2 cellular contexts compared by ENCODE assay signal in genomic region chr9:136565075-136565721, GRCh38.
TF ChIP-seq lines count a peak whose summit lies in the region.

No MANE protein-coding gene starts in this region.

TF ChIP-seq in liver, 16 proteins besides CTCF, POLR2A, EP300 and RAD21:
- TF ChIP-seq RXRA (IDR thresholded peaks at IDR 0.05) (no peak), GABPA (IDR thresholded peaks at IDR 0.05 in 1 of 2, conservative IDR thresholded peaks at IDR 0.05 in 1 of 2) (no peak), EGR1 (IDR thresholded peaks at IDR 0.05; ENCODE audit: low read depth in 2 of 2) (no peak), NR2F2 (IDR thresholded peaks at IDR 0.05) (no peak), FOXA2 (IDR thresholded peaks at IDR 0.05) (no peak), YY1 (IDR thresholded peaks at IDR 0.05) (no peak), TAF1 (conservative IDR thresholded peaks at IDR 0.05) (no peak), HNF4A (conservative IDR thresholded peaks at IDR 0.05) (no peak), ZBTB33 (IDR thresholded peaks at IDR 0.05) (no peak), SP1 (IDR thresholded peaks at IDR 0.05) (no peak), JUND (IDR thresholded peaks at IDR 0.05) (no peak), FOXA1 (IDR thresholded peaks at IDR 0.05) (no peak), ATF3 (IDR thresholded peaks at IDR 0.05) (no peak), HNF4G (IDR thresholded peaks at IDR 0.05) (no peak)

TF ChIP-seq in HepG2, 621 proteins besides CTCF, POLR2A, EP300 and RAD21:
- TF ChIP-seq ZNF572 (CRISPR knock-in tag; IDR thresholded peaks at IDR 0.05): no peak
- TF ChIP-seq DMTF1 (CRISPR knock-in tag; IDR thresholded peaks at IDR 0.05): no peak
- TF ChIP-seq ZNF761 (CRISPR knock-in tag; conservative IDR thresholded peaks at IDR 0.05): no peak
- no peak for TF ChIP-seq KIAA2018 (CRISPR knock-in tag; IDR thresholded peaks at IDR 0.05; ENCODE audit: borderline replicate concordance)
- TF ChIP-seq FLYWCH1 (CRISPR knock-in tag; IDR thresholded peaks at IDR 0.05): no peak
- TF ChIP-seq TBX2 (CRISPR knock-in tag; IDR thresholded peaks at IDR 0.05; ENCODE audit: borderline replicate concordance): no peak
- TF ChIP-seq SNAPC4 (CRISPR knock-in tag; IDR thresholded peaks at IDR 0.05): no peak
- TF ChIP-seq ZNF264 (CRISPR knock-in tag; IDR thresholded peaks at IDR 0.05): no peak
- TF ChIP-seq MIER3 (CRISPR knock-in tag; IDR thresholded peaks at IDR 0.05; ENCODE audit: borderline replicate concordance): no peak
- TF ChIP-seq ZNF784 (CRISPR knock-in tag; IDR thresholded peaks at IDR 0.05; ENCODE audit: borderline replicate concordance): no peak
- TF ChIP-seq ATF3 (CRISPR knock-in tag; IDR thresholded peaks at IDR 0.05): no peak
- no peak for TF ChIP-seq ARID2 (CRISPR knock-in tag; IDR thresholded peaks at IDR 0.05; ENCODE audit: borderline replicate concordance)
- TF ChIP-seq FIP1L1 (IDR thresholded peaks at IDR 0.05; ENCODE audit: borderline replicate concordance, insufficient read depth, low read depth, low read length): no peak
- TF ChIP-seq RERE (CRISPR knock-in tag; IDR thresholded peaks at IDR 0.05; ENCODE audit: low read depth): no peak
